Comparison of ENCODE assay signal across 1 cellular context in genomic region chr4:175927121-175927520, GRCh38.
A peak's percentile ranks its signal among the peaks of the same experiment; 100 is the strongest.
TF ChIP-seq lines count a peak whose summit lies in the region.

No MANE protein-coding gene starts in this region.

TF ChIP-seq in GM12878, 131 proteins besides CTCF, POLR2A, EP300 and RAD21 (continued from another document):
- TF ChIP-seq CUX1 (IDR thresholded peaks at IDR 0.05; ENCODE audit: insufficient replicate concordance, low read depth, low read length): no peak
- no peak for TF ChIP-seq TCF3 (IDR thresholded peaks at IDR 0.05; ENCODE audit: borderline replicate concordance, insufficient read depth, low read depth, low read length)
- 0 out of 2 replicates have a peak, but pooled peaks have one; percentile 18 for TF ChIP-seq CREB1 (IDR thresholded peaks at IDR 0.05; ENCODE audit: low read depth)
- TF ChIP-seq BCLAF1 (IDR thresholded peaks at IDR 0.05): no peak
- no peak for TF ChIP-seq SMC3 (IDR thresholded peaks at IDR 0.05; ENCODE audit: borderline replicate concordance, low read length)
- 0 out of 2 replicates have a peak, but pooled peaks have one; percentile 33 for TF ChIP-seq ATF2 (IDR thresholded peaks at IDR 0.05; ENCODE audit: low read length)
- TF ChIP-seq PML (IDR thresholded peaks at IDR 0.05; ENCODE audit: low read length): peak; percentile 24; the same call in 1 of the 2 replicates
- peak; percentile 91; the same call in 1 of the 2 replicates for TF ChIP-seq CBFB (IDR thresholded peaks at IDR 0.05; ENCODE audit: low read depth)
- TF ChIP-seq ZNF207 (IDR thresholded peaks at IDR 0.05; ENCODE audit: borderline replicate concordance): no peak
TF ChIP-seq in GM12878: peak in this region for 18.
